Comparison of ENCODE assay signal across 8 cellular contexts in genomic region chr5:36151434-36152323, GRCh38. TPM values are rescaled to one million over a fixed set of nuclear protein-coding genes. Genes with fewer than 3 reads are reported as not detected.
DNase-seq lines count a peak whose midpoint lies in the region; ATAC-seq and TF ChIP-seq lines count a peak whose summit lies in the region.

LMBRD2 (minus strand) TSS chr5:36151887; CDS start chr5:36143349, 8,538 bp downstream.
SKP2 (plus strand) TSS chr5:36152111; CDS start chr5:36152263, 152 bp downstream.

- peak within 1 kb of the TSS; percentile 79 for H3K27ac Mint-ChIP-seq in activated T-helper 1 cell treated with anti-CD3 and anti-CD28 coated beads, Interleukin-12 subunit alpha, Interleukin-12 subunit beta, Interleukin-2, Interleukin-4 antibody, amounts not matched to agents 30 ng/mL and 10 ng/mL and 1 ng/mL, durations not matched to agents 14 hours and 24 hours and 36 hours
- H3K27ac Mint-ChIP-seq in naive B cell: peak within 1 kb of the TSS; percentile 90 to 97 (median 96)
- peak within 1 kb of the TSS; percentile 87 for H3K27ac Mint-ChIP-seq in stimulated activated memory B cell treated with anti-CD40 and anti-IgM and Interleukin-4, amounts not matched to agents 10 μg/mL and 1 μg/mL and 100 μg/mL, for 72 hours

- no peaks in the 10 kb centered on the region for H3K27me3 Mint-ChIP-seq in activated T-helper 1 cell treated with anti-CD3 and anti-CD28 coated beads, Interleukin-12 subunit alpha, Interleukin-12 subunit beta, Interleukin-2, Interleukin-4 antibody, amounts not matched to agents 30 ng/mL and 10 ng/mL and 1 ng/mL, durations not matched to agents 14 hours and 24 hours and 36 hours (ENCODE audit: insufficient read depth)
- no peaks in the 10 kb centered on the region for H3K27me3 Mint-ChIP-seq in naive B cell
- no peaks in the 10 kb centered on the region for H3K27me3 Mint-ChIP-seq in stimulated activated memory B cell treated with anti-CD40 and anti-IgM and Interleukin-4, amounts not matched to agents 10 μg/mL and 1 μg/mL and 100 μg/mL, for 72 hours

- in situ Hi-C loops in GM23248 (cut with MboI): no loop called here

- peaks cover 39% of the 10 kb centered on the region for H3K36me3 ChIP-seq in DND-41 (ENCODE audit: insufficient read depth, low read length)
- peaks cover 8% of the 10 kb centered on the region; the same call in 1 of the 2 replicates for H3K36me3 ChIP-seq in GM23248 (ENCODE audit: low read depth)

- no peaks in the 10 kb centered on the region for H3K9me3 ChIP-seq in DND-41 (ENCODE audit: insufficient read depth, low read length, severe bottlenecking)
- no peaks in the 10 kb centered on the region for H3K9me3 ChIP-seq in GM23248 (ENCODE audit: low read depth)

- peak; percentile 99 for DNase-seq in DND-41
- peak; percentile 100 for DNase-seq in GM23248
- peak; percentile 97 to 98 for DNase-seq in Kasumi-1 (lab: John Stamatoyannopoulos, UW)
- peak; percentile 96 for DNase-seq in RPMI7951 (ENCODE audit: low read depth)
- DNase-seq in activated T-helper 1 cell treated with anti-CD3 and anti-CD28 coated beads, Interleukin-12 subunit alpha, Interleukin-12 subunit beta, Interleukin-2, Interleukin-4 antibody, amounts not matched to agents 30 ng/mL and 10 ng/mL and 1 ng/mL, durations not matched to agents 14 hours and 24 hours and 36 hours (ENCODE audit: low spot score): peak; percentile 97
- peak; percentile 97 for DNase-seq in fibroblast of gingiva (ENCODE audit: low read depth)
- DNase-seq in naive B cell: peak; percentile 97

- H3K79me2 ChIP-seq in DND-41 (ENCODE audit: insufficient read depth, low read length): peaks cover 97% of the 10 kb centered on the region
- peaks cover 79% of the 10 kb centered on the region for H3K79me2 ChIP-seq in GM23248 (ENCODE audit: insufficient read depth)

- H3K4me1 ChIP-seq in DND-41 (ENCODE audit: insufficient read depth, low read length): peaks cover 62% of the 10 kb centered on the region
- H3K4me1 ChIP-seq in GM23248 (ENCODE audit: insufficient read depth): peaks cover 37% of the 10 kb centered on the region

- peak within 1 kb of the TSS; percentile 80 for H3K27ac ChIP-seq in DND-41 (ENCODE audit: low read length)
- H3K27ac ChIP-seq in GM23248: peak within 1 kb of the TSS; percentile 31

- peaks cover 32% of the 10 kb centered on the region for H3K36me3 Mint-ChIP-seq in activated T-helper 1 cell treated with anti-CD3 and anti-CD28 coated beads, Interleukin-12 subunit alpha, Interleukin-12 subunit beta, Interleukin-2, Interleukin-4 antibody, amounts not matched to agents 30 ng/mL and 10 ng/mL and 1 ng/mL, durations not matched to agents 14 hours and 24 hours and 36 hours (ENCODE audit: low read depth)
- H3K36me3 Mint-ChIP-seq in naive B cell: peaks cover 12 to 16% of the 10 kb centered on the region in 2 donors
- peaks cover 27% of the 10 kb centered on the region for H3K36me3 Mint-ChIP-seq in stimulated activated memory B cell treated with anti-CD40 and anti-IgM and Interleukin-4, amounts not matched to agents 10 μg/mL and 1 μg/mL and 100 μg/mL, for 72 hours

- H3K27me3 ChIP-seq in DND-41 (ENCODE audit: insufficient read depth, low read length, poor library complexity): no peaks in the 10 kb centered on the region
- no peaks in the 10 kb centered on the region for H3K27me3 ChIP-seq in GM23248 (replicated peaks; ENCODE audit: insufficient read depth)

- ATAC-seq in DND-41 (ENCODE audit: insufficient read depth, low read depth) (peak; percentile 96), naive B cell (ENCODE audit: low read depth in 2 of 2) (peak; percentile 97)
- ATAC-seq in stimulated activated memory B cell treated with anti-CD40 and anti-IgM and Interleukin-4, amounts not matched to agents 10 μg/mL and 1 μg/mL and 100 μg/mL, for 72 hours: peak; percentile 100

- H2AFZ ChIP-seq in DND-41 (ENCODE audit: low read depth, low read length) (peak within 1 kb of the TSS; percentile 97), GM23248 (peak within 1 kb of the TSS; percentile 97)

- H3K9me2 ChIP-seq in GM23248 (ENCODE audit: insufficient read depth): no peaks in the 10 kb centered on the region

- no peaks in the 10 kb centered on the region for H3K9me3 Mint-ChIP-seq in activated T-helper 1 cell treated with anti-CD3 and anti-CD28 coated beads, Interleukin-12 subunit alpha, Interleukin-12 subunit beta, Interleukin-2, Interleukin-4 antibody, amounts not matched to agents 30 ng/mL and 10 ng/mL and 1 ng/mL, durations not matched to agents 14 hours and 24 hours and 36 hours
- no peaks in the 10 kb centered on the region for H3K9me3 Mint-ChIP-seq in naive B cell
- no peaks in the 10 kb centered on the region for H3K9me3 Mint-ChIP-seq in stimulated activated memory B cell treated with anti-CD40 and anti-IgM and Interleukin-4, amounts not matched to agents 10 μg/mL and 1 μg/mL and 100 μg/mL, for 72 hours

- H3K9ac ChIP-seq in DND-41 (ENCODE audit: low read depth, low read length): peak within 1 kb of the TSS; percentile 65
- peak within 1 kb of the TSS; percentile 83 for H3K9ac ChIP-seq in GM23248

- peak within 1 kb of the TSS; percentile 59 to 63 for H3K4me3 ChIP-seq in DND-41 (ENCODE audit: low read depth in 1 of 2, low read length in 2 of 2)
- peak within 1 kb of the TSS; percentile 98 for H3K4me3 ChIP-seq in GM23248

- H4K20me1 ChIP-seq in DND-41 (ENCODE audit: insufficient read depth, low read length): peaks cover 6% of the 10 kb centered on the region; the same call in 1 of the 2 replicates
- no peaks in the 10 kb centered on the region for H4K20me1 ChIP-seq in GM23248 (ENCODE audit: insufficient read depth)

- H3F3A ChIP-seq in GM23248 (ENCODE audit: insufficient read depth): peaks cover 22% of the 10 kb centered on the region

- 1 to 2% methylated on average over 78 of the region's 81 CpGs for WGBS in GM23248 (ENCODE audit: low coverage in 1 of 2, low lambda C conversion rate in 2 of 2, missing lambda C conversion rate in 2 of 2), 2 experiments

- intact Hi-C loops in activated T-helper 1 cell treated with anti-CD3 and anti-CD28 coated beads, Interleukin-12 subunit alpha, Interleukin-12 subunit beta, Interleukin-2, Interleukin-4 antibody, amounts not matched to agents 30 ng/mL and 10 ng/mL and 1 ng/mL, durations not matched to agents 14 hours and 24 hours and 36 hours (cut with micrococcal nuclease): loop anchor here (1.0 to 5.0 kb wide), 7 partner anchors 72 to 1571 kb away; partner anchors contain the start of genes DNAJC21, NIPBL and NUP155

- TF ChIP-seq CTCF in DND-41 (IDR thresholded peaks at IDR 0.05; ENCODE audit: borderline replicate concordance, extremely low read depth, low read length, poor library complexity, severe bottlenecking): no peak

- H3K4me1 Mint-ChIP-seq in activated T-helper 1 cell treated with anti-CD3 and anti-CD28 coated beads, Interleukin-12 subunit alpha, Interleukin-12 subunit beta, Interleukin-2, Interleukin-4 antibody, amounts not matched to agents 30 ng/mL and 10 ng/mL and 1 ng/mL, durations not matched to agents 14 hours and 24 hours and 36 hours (ENCODE audit: low read depth): peaks cover 59% of the 10 kb centered on the region
- H3K4me1 Mint-ChIP-seq in naive B cell: peaks cover 38 to 61% (median 54%) of the 10 kb centered on the region in 3 donors
- peaks cover 46% of the 10 kb centered on the region for H3K4me1 Mint-ChIP-seq in stimulated activated memory B cell treated with anti-CD40 and anti-IgM and Interleukin-4, amounts not matched to agents 10 μg/mL and 1 μg/mL and 100 μg/mL, for 72 hours

- H3K4me3 Mint-ChIP-seq in activated T-helper 1 cell treated with anti-CD3 and anti-CD28 coated beads, Interleukin-12 subunit alpha, Interleukin-12 subunit beta, Interleukin-2, Interleukin-4 antibody, amounts not matched to agents 30 ng/mL and 10 ng/mL and 1 ng/mL, durations not matched to agents 14 hours and 24 hours and 36 hours: peak within 1 kb of the TSS; percentile 97
- peak within 1 kb of the TSS; percentile 96 to 99 (median 98) for H3K4me3 Mint-ChIP-seq in naive B cell
- H3K4me3 Mint-ChIP-seq in stimulated activated memory B cell treated with anti-CD40 and anti-IgM and Interleukin-4, amounts not matched to agents 10 μg/mL and 1 μg/mL and 100 μg/mL, for 72 hours: peak within 1 kb of the TSS; percentile 95

- H3K4me2 ChIP-seq in DND-41 (ENCODE audit: insufficient read depth, low read length) (peak within 1 kb of the TSS; percentile 88), GM23248 (ENCODE audit: unreplicated experiment) (peak within 1 kb of the TSS; percentile 99)

RNA-seq across cellular contexts. Expression of gene LMBRD2, which starts in this region (rescaled TPM):
- 14.5 and 28.2 TPM in 2 replicates for total RNA-seq in GM23248 (2014; rRNA removed; shearing (Covaris generic))
- 6.9 and 7.0 TPM in 2 replicates for polyA plus RNA-seq in GM23248 (2016; fragmentation: Nextera tagmentation; extraction: Ambion mirVana)
- 7.0 and 7.7 TPM in 2 replicates for total RNA-seq in RPMI7951 (2014; rRNA removed; shearing (Covaris generic))
- total RNA-seq in activated T-helper 1 cell treated with anti-CD3 and anti-CD28 coated beads, Interleukin-12 subunit alpha, Interleukin-12 subunit beta, Interleukin-2, Interleukin-4 antibody, amounts not matched to agents 30 ng/mL and 10 ng/mL and 1 ng/mL, durations not matched to agents 14 hours and 24 hours and 36 hours: 8.9 and 12.3 TPM in 2 replicates
- polyA plus RNA-seq in naive B cell (ENCODE audit: low read depth in 6 of 6): 1 to 10 TPM; 3.6 to 6.7 (median 5.0) TPM

RNA-seq across cellular contexts. Expression of gene SKP2, which starts in this region (rescaled TPM):
- total RNA-seq in GM23248 (2014; rRNA removed; shearing (Covaris generic)): 38.8 and 41.6 TPM in 2 replicates
- polyA plus RNA-seq in GM23248 (2016; fragmentation: Nextera tagmentation; extraction: Ambion mirVana): 31.1 and 31.5 TPM in 2 replicates
- total RNA-seq in RPMI7951 (2014; rRNA removed; shearing (Covaris generic)): 33.7 and 39.3 TPM in 2 replicates
- 54.6 and 61.2 TPM in 2 replicates for total RNA-seq in activated T-helper 1 cell treated with anti-CD3 and anti-CD28 coated beads, Interleukin-12 subunit alpha, Interleukin-12 subunit beta, Interleukin-2, Interleukin-4 antibody, amounts not matched to agents 30 ng/mL and 10 ng/mL and 1 ng/mL, durations not matched to agents 14 hours and 24 hours and 36 hours
- 10 to 100 TPM; 17.7 to 30.8 (median 24.5) TPM for polyA plus RNA-seq in naive B cell (ENCODE audit: low read depth in 6 of 6)

Comparison
In these comparisons a context has a peak if more than half of its experiments do, and no peak if none do; other contexts are left out.
1. Peak in every context shown above with its lines: DNase-seq, ATAC-seq, H3K4me3 ChIP-seq and H3K27ac ChIP-seq.